In the genomic region with DNA sequence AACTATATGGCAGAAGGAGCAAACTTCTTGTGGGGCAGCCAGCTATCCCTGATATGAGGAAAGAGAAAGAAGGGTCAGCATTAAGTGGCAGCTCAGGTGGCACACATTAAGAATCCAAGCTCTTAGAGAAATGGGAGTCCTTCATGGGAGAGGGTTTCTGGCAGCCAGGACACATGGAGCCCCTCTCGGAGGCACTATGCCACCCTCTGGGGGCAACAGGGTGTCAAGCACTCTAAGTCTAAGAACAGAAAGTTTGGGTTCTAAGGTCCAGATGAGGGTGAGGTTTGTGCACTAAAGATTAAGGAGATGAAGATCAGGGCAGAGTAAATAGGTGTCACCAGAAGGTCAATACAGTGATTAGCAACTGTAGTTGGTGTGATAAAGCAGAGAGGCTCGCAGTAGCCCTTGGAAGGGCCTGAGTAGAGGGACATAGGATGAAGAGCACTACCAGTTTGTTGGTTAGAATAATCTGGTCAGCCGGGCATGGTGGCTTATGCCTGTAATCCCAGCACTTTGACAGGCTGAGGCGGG, we compare ENCODE assay signal across 1 cellular context.
TF ChIP-seq lines count a peak whose summit lies in the region.

No MANE protein-coding gene starts in this region.

TF ChIP-seq in SK-N-SH treated with all-trans-retinoic acid at 6 μM for 48 hours, 23 proteins besides CTCF, POLR2A, EP300 and RAD21 (continued from another document):
- TF ChIP-seq, protein P1, sequence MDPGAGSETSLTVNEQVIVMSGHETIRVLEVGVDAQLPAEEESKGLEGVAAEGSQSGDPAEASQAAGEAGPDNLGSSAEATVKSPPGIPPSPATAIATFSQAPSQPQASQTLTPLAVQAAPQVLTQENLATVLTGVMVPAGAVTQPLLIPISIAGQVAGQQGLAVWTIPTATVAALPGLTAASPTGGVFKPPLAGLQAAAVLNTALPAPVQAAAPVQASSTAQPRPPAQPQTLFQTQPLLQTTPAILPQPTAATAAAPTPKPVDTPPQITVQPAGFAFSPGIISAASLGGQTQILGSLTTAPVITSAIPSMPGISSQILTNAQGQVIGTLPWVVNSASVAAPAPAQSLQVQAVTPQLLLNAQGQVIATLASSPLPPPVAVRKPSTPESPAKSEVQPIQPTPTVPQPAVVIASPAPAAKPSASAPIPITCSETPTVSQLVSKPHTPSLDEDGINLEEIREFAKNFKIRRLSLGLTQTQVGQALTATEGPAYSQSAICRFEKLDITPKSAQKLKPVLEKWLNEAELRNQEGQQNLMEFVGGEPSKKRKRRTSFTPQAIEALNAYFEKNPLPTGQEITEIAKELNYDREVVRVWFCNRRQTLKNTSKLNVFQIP (CRISPR knock-in tag; IDR thresholded peaks at IDR 0.05; ENCODE audit: borderline replicate concordance, low read depth), result no peak
- TF ChIP-seq ARNTL (CRISPR knock-in tag; IDR thresholded peaks at IDR 0.05; ENCODE audit: borderline replicate concordance, low read depth), result no peak
- TF ChIP-seq, protein P2, sequence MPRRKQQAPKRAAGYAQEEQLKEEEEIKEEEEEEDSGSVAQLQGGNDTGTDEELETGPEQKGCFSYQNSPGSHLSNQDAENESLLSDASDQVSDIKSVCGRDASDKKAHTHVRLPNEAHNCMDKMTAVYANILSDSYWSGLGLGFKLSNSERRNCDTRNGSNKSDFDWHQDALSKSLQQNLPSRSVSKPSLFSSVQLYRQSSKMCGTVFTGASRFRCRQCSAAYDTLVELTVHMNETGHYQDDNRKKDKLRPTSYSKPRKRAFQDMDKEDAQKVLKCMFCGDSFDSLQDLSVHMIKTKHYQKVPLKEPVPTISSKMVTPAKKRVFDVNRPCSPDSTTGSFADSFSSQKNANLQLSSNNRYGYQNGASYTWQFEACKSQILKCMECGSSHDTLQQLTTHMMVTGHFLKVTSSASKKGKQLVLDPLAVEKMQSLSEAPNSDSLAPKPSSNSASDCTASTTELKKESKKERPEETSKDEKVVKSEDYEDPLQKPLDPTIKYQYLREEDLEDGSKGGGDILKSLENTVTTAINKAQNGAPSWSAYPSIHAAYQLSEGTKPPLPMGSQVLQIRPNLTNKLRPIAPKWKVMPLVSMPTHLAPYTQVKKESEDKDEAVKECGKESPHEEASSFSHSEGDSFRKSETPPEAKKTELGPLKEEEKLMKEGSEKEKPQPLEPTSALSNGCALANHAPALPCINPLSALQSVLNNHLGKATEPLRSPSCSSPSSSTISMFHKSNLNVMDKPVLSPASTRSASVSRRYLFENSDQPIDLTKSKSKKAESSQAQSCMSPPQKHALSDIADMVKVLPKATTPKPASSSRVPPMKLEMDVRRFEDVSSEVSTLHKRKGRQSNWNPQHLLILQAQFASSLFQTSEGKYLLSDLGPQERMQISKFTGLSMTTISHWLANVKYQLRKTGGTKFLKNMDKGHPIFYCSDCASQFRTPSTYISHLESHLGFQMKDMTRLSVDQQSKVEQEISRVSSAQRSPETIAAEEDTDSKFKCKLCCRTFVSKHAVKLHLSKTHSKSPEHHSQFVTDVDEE (CRISPR knock-in tag; IDR thresholded peaks at IDR 0.05), result no peak
- TF ChIP-seq SNAI2 (CRISPR knock-in tag; IDR thresholded peaks at IDR 0.05), result no peak
- no peak for TF ChIP-seq PPARA (CRISPR knock-in tag; IDR thresholded peaks at IDR 0.05; ENCODE audit: borderline replicate concordance)
- TF ChIP-seq, protein P3, sequence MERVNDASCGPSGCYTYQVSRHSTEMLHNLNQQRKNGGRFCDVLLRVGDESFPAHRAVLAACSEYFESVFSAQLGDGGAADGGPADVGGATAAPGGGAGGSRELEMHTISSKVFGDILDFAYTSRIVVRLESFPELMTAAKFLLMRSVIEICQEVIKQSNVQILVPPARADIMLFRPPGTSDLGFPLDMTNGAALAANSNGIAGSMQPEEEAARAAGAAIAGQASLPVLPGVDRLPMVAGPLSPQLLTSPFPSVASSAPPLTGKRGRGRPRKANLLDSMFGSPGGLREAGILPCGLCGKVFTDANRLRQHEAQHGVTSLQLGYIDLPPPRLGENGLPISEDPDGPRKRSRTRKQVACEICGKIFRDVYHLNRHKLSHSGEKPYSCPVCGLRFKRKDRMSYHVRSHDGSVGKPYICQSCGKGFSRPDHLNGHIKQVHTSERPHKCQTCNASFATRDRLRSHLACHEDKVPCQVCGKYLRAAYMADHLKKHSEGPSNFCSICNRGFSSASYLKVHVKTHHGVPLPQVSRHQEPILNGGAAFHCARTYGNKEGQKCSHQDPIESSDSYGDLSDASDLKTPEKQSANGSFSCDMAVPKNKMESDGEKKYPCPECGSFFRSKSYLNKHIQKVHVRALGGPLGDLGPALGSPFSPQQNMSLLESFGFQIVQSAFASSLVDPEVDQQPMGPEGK (CRISPR knock-in tag; IDR thresholded peaks at IDR 0.05; ENCODE audit: borderline replicate concordance), result no peak
- TF ChIP-seq, protein P4, sequence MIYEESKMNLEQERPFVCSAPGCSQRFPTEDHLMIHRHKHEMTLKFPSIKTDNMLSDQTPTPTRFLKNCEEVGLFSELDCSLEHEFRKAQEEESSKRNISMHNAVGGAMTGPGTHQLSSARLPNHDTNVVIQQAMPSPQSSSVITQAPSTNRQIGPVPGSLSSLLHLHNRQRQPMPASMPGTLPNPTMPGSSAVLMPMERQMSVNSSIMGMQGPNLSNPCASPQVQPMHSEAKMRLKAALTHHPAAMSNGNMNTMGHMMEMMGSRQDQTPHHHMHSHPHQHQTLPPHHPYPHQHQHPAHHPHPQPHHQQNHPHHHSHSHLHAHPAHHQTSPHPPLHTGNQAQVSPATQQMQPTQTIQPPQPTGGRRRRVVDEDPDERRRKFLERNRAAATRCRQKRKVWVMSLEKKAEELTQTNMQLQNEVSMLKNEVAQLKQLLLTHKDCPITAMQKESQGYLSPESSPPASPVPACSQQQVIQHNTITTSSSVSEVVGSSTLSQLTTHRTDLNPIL (CRISPR knock-in tag; IDR thresholded peaks at IDR 0.05; ENCODE audit: low read depth), result no peak
- TF ChIP-seq ESRRG (CRISPR knock-in tag; IDR thresholded peaks at IDR 0.05), result no peak
- TF ChIP-seq ISL1 (CRISPR knock-in tag; IDR thresholded peaks at IDR 0.05), result no peak
- no peak for TF ChIP-seq TOX (CRISPR knock-in tag; IDR thresholded peaks at IDR 0.05; ENCODE audit: borderline replicate concordance)
- no peak for TF ChIP-seq ZC3H10 (CRISPR knock-in tag; IDR thresholded peaks at IDR 0.05)
- no peak for TF ChIP-seq BACH2 (CRISPR knock-in tag; IDR thresholded peaks at IDR 0.05; ENCODE audit: borderline replicate concordance)
